ENCODE assay signal across 1 cellular context in the genomic region with DNA sequence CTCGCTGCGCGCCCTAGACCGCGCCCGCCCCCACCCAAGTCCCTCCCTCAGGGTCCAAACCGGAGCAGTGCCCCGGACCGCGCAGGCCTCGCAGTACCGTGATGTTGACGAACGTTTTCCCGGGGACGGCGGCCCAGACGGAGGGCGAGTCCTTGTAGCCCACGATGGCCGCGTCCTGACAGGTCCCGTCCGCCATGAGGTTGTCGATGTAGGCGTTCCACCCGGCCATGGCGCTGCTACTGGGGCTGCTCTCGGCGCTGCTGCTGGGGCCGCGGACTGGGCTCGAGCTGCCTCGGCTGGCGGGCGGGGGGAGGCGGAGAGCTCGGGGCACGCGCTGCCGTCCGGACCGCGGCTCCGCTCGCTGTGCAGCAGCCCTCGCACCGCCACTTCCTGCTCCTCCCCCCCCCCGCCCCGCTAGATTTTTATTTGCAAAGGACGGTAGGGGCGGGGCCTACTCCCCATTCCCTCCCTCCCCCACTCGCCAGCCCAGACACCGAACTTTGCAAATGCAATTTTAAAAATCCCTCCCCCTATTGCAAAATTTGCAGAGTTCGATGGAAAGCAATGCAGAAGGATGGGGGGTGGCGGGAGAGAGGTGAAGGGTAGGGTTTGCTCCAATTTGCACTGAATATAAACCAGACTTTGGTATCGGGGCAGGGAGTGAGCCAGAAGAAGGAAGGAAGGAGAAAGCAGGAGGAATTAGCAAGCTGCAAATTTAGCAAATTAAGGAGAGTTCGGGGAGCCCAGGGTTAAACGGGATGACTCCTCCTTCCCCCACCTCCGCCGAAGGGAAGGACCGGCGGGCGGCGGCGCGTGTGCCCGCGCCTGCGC.
A peak's percentile ranks its signal among the peaks of the same experiment; 100 is the strongest.
TF ChIP-seq lines count a peak whose summit lies in the region.

A gene (minus strand): TSS at position 365 of the 831 bp plus-strand sequence. CDS start 136 bp downstream, at position 229.

TF ChIP-seq in HepG2, 621 proteins besides CTCF, POLR2A, EP300 and RAD21 (continued from another document and continues in another):
- TF ChIP-seq, protein P1, sequence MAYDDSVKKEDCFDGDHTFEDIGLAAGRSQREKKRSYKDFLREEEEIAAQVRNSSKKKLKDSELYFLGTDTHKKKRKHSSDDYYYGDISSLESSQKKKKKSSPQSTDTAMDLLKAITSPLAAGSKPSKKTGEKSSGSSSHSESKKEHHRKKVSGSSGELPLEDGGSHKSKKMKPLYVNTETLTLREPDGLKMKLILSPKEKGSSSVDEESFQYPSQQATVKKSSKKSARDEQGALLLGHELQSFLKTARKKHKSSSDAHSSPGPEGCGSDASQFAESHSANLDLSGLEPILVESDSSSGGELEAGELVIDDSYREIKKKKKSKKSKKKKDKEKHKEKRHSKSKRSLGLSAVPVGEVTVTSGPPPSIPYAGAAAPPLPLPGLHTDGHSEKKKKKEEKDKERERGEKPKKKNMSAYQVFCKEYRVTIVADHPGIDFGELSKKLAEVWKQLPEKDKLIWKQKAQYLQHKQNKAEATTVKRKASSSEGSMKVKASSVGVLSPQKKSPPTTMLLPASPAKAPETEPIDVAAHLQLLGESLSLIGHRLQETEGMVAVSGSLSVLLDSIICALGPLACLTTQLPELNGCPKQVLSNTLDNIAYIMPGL (CRISPR knock-in tag; IDR thresholded peaks at IDR 0.05; ENCODE audit: borderline replicate concordance in 1 of 2, low read depth in 1 of 2), result 0 out of 4 replicates have a peak, but pooled peaks of 1 of the 2 experiments have one; percentile 30
- TF ChIP-seq MXD4 (CRISPR knock-in tag; IDR thresholded peaks at IDR 0.05) (peak; percentile 85; the same call in 1 of the 2 replicates), JDP2 (CRISPR knock-in tag; IDR thresholded peaks at IDR 0.05; ENCODE audit: borderline replicate concordance) (no peak), ZNF121 (CRISPR knock-in tag; IDR thresholded peaks at IDR 0.05) (no peak), MTF2 (CRISPR knock-in tag; IDR thresholded peaks at IDR 0.05; ENCODE audit: borderline replicate concordance) (no peak), YEATS2 (CRISPR knock-in tag; IDR thresholded peaks at IDR 0.05; ENCODE audit: borderline replicate concordance) (no peak), ZNF570 (CRISPR knock-in tag; IDR thresholded peaks at IDR 0.05; ENCODE audit: borderline replicate concordance) (no peak), GFI1 (CRISPR knock-in tag; IDR thresholded peaks at IDR 0.05; ENCODE audit: borderline replicate concordance) (0 out of 2 replicates have a peak, but pooled peaks have one; percentile 17), KDM3A (CRISPR knock-in tag; IDR thresholded peaks at IDR 0.05; ENCODE audit: low read depth) (0 out of 2 replicates have a peak, but pooled peaks have one; percentile 0), HDAC1 (CRISPR knock-in tag; IDR thresholded peaks at IDR 0.05) (peak; percentile 34; the same call in 1 of the 2 replicates), ZNF354B (CRISPR knock-in tag; IDR thresholded peaks at IDR 0.05) (0 out of 2 replicates have a peak, but pooled peaks have one; percentile 38), BHLHE40 (IDR thresholded peaks at IDR 0.05; ENCODE audit: low read length) (0 out of 2 replicates have a peak, but pooled peaks have one; percentile 16), NCOA5 (CRISPR knock-in tag; IDR thresholded peaks at IDR 0.05) (no peak), EEA1 (CRISPR knock-in tag; IDR thresholded peaks at IDR 0.05; ENCODE audit: borderline replicate concordance) (peak; percentile 55; the same call in 1 of the 2 replicates), ZNF776 (CRISPR knock-in tag; IDR thresholded peaks at IDR 0.05) (peak; percentile 38; the same call in 1 of the 2 replicates), DR1 (CRISPR knock-in tag; IDR thresholded peaks at IDR 0.05) (0 out of 2 replicates have a peak, but pooled peaks have one; percentile 32), ZNF282 (IDR thresholded peaks at IDR 0.05; ENCODE audit: partially characterized antibody) (no peak), REPIN1 (CRISPR knock-in tag; IDR thresholded peaks at IDR 0.05; ENCODE audit: borderline replicate concordance, low read depth) (no peak), PAX8 (CRISPR knock-in tag; IDR thresholded peaks at IDR 0.05; ENCODE audit: borderline replicate concordance) (peak; percentile 78; the same call in 1 of the 2 replicates), MEIS2 (CRISPR knock-in tag; IDR thresholded peaks at IDR 0.05) (peak; percentile 91), SMAD9 (CRISPR knock-in tag; IDR thresholded peaks at IDR 0.05) (0 out of 2 replicates have a peak, but pooled peaks have one; percentile 57), MED8 (CRISPR knock-in tag; IDR thresholded peaks at IDR 0.05; ENCODE audit: insufficient replicate concordance) (no peak), ZNF644 (CRISPR knock-in tag; IDR thresholded peaks at IDR 0.05; ENCODE audit: low read depth) (no peak)
- TF ChIP-seq, protein P2, sequence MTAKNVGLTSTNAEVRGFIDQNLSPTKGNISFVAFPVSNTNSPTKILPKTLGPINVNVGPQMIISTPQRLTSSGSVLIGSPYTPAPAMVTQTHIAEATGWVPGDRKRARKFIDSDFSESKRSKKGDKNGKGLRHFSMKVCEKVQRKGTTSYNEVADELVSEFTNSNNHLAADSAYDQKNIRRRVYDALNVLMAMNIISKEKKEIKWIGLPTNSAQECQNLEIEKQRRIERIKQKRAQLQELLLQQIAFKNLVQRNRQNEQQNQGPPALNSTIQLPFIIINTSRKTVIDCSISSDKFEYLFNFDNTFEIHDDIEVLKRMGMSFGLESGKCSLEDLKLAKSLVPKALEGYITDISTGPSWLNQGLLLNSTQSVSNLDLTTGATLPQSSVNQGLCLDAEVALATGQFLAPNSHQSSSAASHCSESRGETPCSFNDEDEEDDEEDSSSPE (CRISPR knock-in tag; IDR thresholded peaks at IDR 0.05), result peak; percentile 29; the same call in 1 of the 2 replicates
- TF ChIP-seq, protein P3, sequence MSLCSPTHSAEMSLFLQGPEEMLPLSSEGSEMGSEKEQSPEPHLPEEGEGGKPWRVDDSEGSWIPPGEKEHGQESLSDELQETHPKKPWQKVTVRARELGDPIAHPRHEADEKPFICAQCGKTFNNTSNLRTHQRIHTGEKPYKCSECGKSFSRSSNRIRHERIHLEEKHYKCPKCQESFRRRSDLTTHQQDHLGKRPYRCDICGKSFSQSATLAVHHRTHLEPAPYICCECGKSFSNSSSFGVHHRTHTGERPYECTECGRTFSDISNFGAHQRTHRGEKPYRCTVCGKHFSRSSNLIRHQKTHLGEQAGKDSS (CRISPR knock-in tag; IDR thresholded peaks at IDR 0.05; ENCODE audit: borderline replicate concordance, low read depth), result 0 out of 2 replicates have a peak, but pooled peaks have one; percentile 45
- TF ChIP-seq, protein P4, sequence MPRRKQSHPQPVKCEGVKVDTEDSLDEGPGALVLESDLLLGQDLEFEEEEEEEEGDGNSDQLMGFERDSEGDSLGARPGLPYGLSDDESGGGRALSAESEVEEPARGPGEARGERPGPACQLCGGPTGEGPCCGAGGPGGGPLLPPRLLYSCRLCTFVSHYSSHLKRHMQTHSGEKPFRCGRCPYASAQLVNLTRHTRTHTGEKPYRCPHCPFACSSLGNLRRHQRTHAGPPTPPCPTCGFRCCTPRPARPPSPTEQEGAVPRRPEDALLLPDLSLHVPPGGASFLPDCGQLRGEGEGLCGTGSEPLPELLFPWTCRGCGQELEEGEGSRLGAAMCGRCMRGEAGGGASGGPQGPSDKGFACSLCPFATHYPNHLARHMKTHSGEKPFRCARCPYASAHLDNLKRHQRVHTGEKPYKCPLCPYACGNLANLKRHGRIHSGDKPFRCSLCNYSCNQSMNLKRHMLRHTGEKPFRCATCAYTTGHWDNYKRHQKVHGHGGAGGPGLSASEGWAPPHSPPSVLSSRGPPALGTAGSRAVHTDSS (CRISPR knock-in tag; conservative IDR thresholded peaks at IDR 0.05), result 0 out of 2 replicates have a peak, but pooled peaks have one; percentile 20
- TF ChIP-seq, protein P5, sequence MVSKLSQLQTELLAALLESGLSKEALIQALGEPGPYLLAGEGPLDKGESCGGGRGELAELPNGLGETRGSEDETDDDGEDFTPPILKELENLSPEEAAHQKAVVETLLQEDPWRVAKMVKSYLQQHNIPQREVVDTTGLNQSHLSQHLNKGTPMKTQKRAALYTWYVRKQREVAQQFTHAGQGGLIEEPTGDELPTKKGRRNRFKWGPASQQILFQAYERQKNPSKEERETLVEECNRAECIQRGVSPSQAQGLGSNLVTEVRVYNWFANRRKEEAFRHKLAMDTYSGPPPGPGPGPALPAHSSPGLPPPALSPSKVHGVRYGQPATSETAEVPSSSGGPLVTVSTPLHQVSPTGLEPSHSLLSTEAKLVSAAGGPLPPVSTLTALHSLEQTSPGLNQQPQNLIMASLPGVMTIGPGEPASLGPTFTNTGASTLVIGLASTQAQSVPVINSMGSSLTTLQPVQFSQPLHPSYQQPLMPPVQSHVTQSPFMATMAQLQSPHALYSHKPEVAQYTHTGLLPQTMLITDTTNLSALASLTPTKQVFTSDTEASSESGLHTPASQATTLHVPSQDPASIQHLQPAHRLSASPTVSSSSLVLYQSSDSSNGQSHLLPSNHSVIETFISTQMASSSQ (IDR thresholded peaks at IDR 0.05; ENCODE audit: low read depth), result 0 out of 2 replicates have a peak, but pooled peaks have one; percentile 13
- TF ChIP-seq, protein P5 (CRISPR knock-in tag; IDR thresholded peaks at IDR 0.05; ENCODE audit: borderline replicate concordance), result peak; percentile 55
- TF ChIP-seq, protein P6, sequence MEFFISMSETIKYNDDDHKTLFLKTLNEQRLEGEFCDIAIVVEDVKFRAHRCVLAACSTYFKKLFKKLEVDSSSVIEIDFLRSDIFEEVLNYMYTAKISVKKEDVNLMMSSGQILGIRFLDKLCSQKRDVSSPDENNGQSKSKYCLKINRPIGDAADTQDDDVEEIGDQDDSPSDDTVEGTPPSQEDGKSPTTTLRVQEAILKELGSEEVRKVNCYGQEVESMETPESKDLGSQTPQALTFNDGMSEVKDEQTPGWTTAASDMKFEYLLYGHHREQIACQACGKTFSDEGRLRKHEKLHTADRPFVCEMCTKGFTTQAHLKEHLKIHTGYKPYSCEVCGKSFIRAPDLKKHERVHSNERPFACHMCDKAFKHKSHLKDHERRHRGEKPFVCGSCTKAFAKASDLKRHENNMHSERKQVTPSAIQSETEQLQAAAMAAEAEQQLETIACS (CRISPR knock-in tag; IDR thresholded peaks at IDR 0.05), result no peak
- TF ChIP-seq, protein P7, sequence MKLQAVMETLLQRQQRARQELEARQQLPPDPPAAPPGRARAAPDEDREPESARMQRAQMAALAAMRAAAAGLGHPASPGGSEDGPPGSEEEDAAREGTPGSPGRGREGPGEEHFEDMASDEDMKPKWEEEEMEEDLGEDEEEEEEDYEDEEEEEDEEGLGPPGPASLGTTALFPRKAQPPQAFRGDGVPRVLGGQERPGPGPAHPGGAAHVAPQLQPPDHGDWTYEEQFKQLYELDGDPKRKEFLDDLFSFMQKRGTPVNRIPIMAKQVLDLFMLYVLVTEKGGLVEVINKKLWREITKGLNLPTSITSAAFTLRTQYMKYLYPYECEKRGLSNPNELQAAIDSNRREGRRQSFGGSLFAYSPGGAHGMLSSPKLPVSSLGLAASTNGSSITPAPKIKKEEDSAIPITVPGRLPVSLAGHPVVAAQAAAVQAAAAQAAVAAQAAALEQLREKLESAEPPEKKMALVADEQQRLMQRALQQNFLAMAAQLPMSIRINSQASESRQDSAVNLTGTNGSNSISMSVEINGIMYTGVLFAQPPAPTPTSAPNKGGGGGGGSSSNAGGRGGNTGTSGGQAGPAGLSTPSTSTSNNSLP (IDR thresholded peaks at IDR 0.05; ENCODE audit: low read depth, low read length), result peak; percentile 9; the same call in 1 of the 2 replicates
- TF ChIP-seq, protein P8, sequence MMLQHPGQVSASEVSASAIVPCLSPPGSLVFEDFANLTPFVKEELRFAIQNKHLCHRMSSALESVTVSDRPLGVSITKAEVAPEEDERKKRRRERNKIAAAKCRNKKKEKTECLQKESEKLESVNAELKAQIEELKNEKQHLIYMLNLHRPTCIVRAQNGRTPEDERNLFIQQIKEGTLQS (CRISPR knock-in tag; IDR thresholded peaks at IDR 0.05), result peak; percentile 17; the same call in 1 of the 2 replicates
- TF ChIP-seq, protein P9, sequence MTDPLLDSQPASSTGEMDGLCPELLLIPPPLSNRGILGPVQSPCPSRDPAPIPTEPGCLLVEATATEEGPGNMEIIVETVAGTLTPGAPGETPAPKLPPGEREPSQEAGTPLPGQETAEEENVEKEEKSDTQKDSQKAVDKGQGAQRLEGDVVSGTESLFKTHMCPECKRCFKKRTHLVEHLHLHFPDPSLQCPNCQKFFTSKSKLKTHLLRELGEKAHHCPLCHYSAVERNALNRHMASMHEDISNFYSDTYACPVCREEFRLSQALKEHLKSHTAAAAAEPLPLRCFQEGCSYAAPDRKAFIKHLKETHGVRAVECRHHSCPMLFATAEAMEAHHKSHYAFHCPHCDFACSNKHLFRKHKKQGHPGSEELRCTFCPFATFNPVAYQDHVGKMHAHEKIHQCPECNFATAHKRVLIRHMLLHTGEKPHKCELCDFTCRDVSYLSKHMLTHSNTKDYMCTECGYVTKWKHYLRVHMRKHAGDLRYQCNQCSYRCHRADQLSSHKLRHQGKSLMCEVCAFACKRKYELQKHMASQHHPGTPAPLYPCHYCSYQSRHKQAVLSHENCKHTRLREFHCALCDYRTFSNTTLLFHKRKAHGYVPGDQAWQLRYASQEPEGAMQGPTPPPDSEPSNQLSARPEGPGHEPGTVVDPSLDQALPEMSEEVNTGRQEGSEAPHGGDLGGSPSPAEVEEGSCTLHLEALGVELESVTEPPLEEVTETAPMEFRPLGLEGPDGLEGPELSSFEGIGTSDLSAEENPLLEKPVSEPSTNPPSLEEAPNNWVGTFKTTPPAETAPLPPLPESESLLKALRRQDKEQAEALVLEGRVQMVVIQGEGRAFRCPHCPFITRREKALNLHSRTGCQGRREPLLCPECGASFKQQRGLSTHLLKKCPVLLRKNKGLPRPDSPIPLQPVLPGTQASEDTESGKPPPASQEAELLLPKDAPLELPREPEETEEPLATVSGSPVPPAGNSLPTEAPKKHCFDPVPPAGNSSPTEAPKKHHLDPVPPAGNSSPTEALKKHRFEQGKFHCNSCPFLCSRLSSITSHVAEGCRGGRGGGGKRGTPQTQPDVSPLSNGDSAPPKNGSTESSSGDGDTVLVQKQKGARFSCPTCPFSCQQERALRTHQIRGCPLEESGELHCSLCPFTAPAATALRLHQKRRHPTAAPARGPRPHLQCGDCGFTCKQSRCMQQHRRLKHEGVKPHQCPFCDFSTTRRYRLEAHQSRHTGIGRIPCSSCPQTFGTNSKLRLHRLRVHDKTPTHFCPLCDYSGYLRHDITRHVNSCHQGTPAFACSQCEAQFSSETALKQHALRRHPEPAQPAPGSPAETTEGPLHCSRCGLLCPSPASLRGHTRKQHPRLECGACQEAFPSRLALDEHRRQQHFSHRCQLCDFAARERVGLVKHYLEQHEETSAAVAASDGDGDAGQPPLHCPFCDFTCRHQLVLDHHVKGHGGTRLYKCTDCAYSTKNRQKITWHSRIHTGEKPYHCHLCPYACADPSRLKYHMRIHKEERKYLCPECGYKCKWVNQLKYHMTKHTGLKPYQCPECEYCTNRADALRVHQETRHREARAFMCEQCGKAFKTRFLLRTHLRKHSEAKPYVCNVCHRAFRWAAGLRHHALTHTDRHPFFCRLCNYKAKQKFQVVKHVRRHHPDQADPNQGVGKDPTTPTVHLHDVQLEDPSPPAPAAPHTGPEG (CRISPR knock-in tag; IDR thresholded peaks at IDR 0.05), result no peak
